Comparison of ENCODE assay signal across 8 cellular contexts in the genomic region with DNA sequence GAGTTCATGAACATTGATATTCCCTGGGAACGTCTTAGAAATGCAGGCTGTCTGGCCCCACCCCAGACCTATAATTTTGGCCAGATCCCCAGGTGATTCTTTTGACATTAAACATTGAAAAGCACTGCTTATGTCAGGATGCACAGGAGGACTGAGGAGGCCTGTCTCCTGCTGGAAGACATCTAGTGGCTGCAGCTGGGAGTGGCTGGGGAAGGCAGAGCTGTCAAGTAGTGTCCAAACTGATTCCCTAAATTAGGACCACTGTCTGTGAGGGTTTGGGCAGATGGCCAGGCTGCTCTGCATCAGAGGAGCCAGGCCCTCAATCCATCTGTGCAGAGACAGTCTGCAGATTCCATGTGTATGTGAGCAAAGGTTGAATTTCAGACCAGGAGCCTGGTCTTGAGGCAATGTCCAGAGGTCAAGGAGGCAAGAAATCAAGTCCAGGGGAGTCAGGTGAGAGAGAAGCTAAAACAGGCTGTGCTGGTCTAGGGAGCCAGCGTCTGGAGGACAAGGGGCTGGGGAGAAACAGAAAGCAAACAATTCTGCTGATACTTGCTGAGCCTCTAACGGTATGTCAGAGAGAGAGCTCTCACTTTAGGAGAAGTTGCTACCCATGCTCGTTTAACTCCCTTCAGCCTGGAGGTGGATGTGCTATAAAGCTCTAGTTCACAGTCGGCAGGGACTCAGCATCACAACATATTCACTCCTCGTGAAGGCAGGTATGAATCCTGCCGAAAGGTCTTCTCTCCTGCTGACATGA. TPM values are rescaled to one million over a fixed set of nuclear protein-coding genes. Genes with fewer than 3 reads are reported as not detected.
DNase-seq lines count a peak whose midpoint lies in the region; ATAC-seq, FAIRE-seq and TF ChIP-seq lines count a peak whose summit lies in the region.

No MANE protein-coding gene starts in this region.

- FAIRE-seq in K562 (lab: Jason Lieb, UNC), result no peak
- FAIRE-seq in kidney (lab: Jason Lieb, UNC), result no peak

- no TSS peak for BruUV-seq in K562 (replicated peaks; lab: Mats Ljungman, UMichigan)

- H3K4me1 ChIP-seq in K562 (replicated peaks in 1 of 2; ENCODE audit: control insufficient read depth in 2 of 2, insufficient read depth in 2 of 2, low read length in 2 of 2) (no peaks in the 10 kb centered on the region), kidney (ENCODE audit: control insufficient read depth in 1 of 2, insufficient read depth in 1 of 2, low read depth in 1 of 2, low read length in 2 of 2) (peaks cover 13 to 16% of the 10 kb centered on the region in 2 donors), vagina (peaks cover 38% of the 10 kb centered on the region)

- WGBS in K562 (ENCODE audit: insufficient coverage, low coverage, missing lambda C conversion rate), result 1% methylated on average over 7 of the region's 7 CpGs

- H3K79me2 ChIP-seq in K562 (ENCODE audit: control insufficient read depth, insufficient read depth, low read length), result no peaks in the 10 kb centered on the region

- ATAC-seq in GM18511 (IDR thresholded peaks at IDR 0.05; ENCODE audit: unreplicated experiment) (peak; percentile 70), K562 (peak; percentile 90), GM21381 (IDR thresholded peaks at IDR 0.05; ENCODE audit: unreplicated experiment) (no peak)

- POLR2A ChIA-PET in K562 (lab: Yijun Ruan, JAX), result interaction anchor here (0.7 kb wide), 1 partner anchor 904 kb away, joined by 3 read pairs; no protein-coding TSS in a partner anchor

- no peak for TF ChIP-seq EP300 in K562 (IDR thresholded peaks at IDR 0.05; ENCODE audit: low read length)

- CTCF ChIA-PET in K562 (lab: Yijun Ruan, JAX; ENCODE audit: low intra/inter-chr PET ratio), result no interaction called here

- TF ChIP-seq CTCF in K562 (IDR thresholded peaks at IDR 0.05 in 2 of 3, conservative IDR thresholded peaks at IDR 0.05 in 1 of 3; ENCODE audit: insufficient read depth in 2 of 3, low read depth in 1 of 3, low read length in 3 of 3), result peak; percentile 31 to 48 (median 43); a peak in 4 of 6 replicates
- TF ChIP-seq CTCF in kidney (IDR thresholded peaks at IDR 0.05; ENCODE audit: borderline replicate concordance, extremely low read depth, insufficient read depth), result peak; percentile 34
- peak in 1 of 3 experiments; percentile 41 for TF ChIP-seq CTCF in vagina (IDR thresholded peaks at IDR 0.05)

- H4K20me1 ChIP-seq in K562 (replicated peaks; ENCODE audit: control insufficient read depth, insufficient read depth, low read length), result no peaks in the 10 kb centered on the region

- H3K27ac ChIP-seq in K562 (ENCODE audit: extremely low read depth, low read depth, low read length) (no peak overlapping the region), kidney (ENCODE audit: low read depth in 2 of 2, low read length in 2 of 2) (peak overlapping the region; percentile 26 to 45), vagina (peak overlapping the region; percentile 37)

- no peak overlapping the region for H3K4me2 ChIP-seq in K562 (ENCODE audit: insufficient read depth, low read length)

- H3K9me3 ChIP-seq in K562 (replicated peaks; ENCODE audit: control insufficient read depth, insufficient read depth, low read depth, low read length) (no peaks in the 10 kb centered on the region), kidney (ENCODE audit: control insufficient read depth in 1 of 2, low read length in 2 of 2) (no peaks in the 10 kb centered on the region), vagina (no peaks in the 10 kb centered on the region)

- H3K9ac ChIP-seq in K562 (ENCODE audit: insufficient read depth in 1 of 2, low read depth in 2 of 2, low read length in 2 of 2), result no peak overlapping the region
- no peak overlapping the region for H3K9ac ChIP-seq in kidney (ENCODE audit: low read length in 2 of 2)

- H3K27me3 ChIP-seq in K562 (ENCODE audit: control insufficient read depth in 2 of 2, insufficient read depth in 2 of 2, low read length in 2 of 2) (peaks cover 14 to 21% of the 10 kb centered on the region in 2 experiments), vagina (no peaks in the 10 kb centered on the region)

- DNase-seq in Ammon's horn (ENCODE audit: low spot score) (peak; percentile 60), NCI-H2171 (lab: John Stamatoyannopoulos, UW) (peak; percentile 28), K562 (ENCODE audit: extremely low read depth in 1 of 4, low spot score in 3 of 4) (peak in 2 of 4 experiments; percentile 26 to 35), kidney (peak; percentile 79), vagina (ENCODE audit: extremely low spot score in 2 of 2) (no peak), NCI-H2029 treated with DMSO at 0.1 percent for 48 hours (lab: John Stamatoyannopoulos, UW) (no peak)

- no peaks in the 10 kb centered on the region for H3K9me1 ChIP-seq in K562 (ENCODE audit: control insufficient read depth, insufficient read depth, low read length)

- TF ChIP-seq POLR2A in K562 (conservative IDR thresholded peaks at IDR 0.05) (no peak), vagina (IDR thresholded peaks at IDR 0.05) (no peak)

- in situ Hi-C loops in K562 (cut with MboI), result no loop called here

- H3K4me3 ChIP-seq in K562, result no peak overlapping the region
- H3K4me3 ChIP-seq in kidney (ENCODE audit: low read length in 2 of 2), result peak overlapping the region; percentile 21 to 36
- no peak overlapping the region for H3K4me3 ChIP-seq in vagina

- peak; percentile 23 to 53 for TF ChIP-seq RAD21 in K562 (CRISPR knock-in tag; conservative IDR thresholded peaks at IDR 0.05 in 1 of 2, IDR thresholded peaks at IDR 0.05 in 1 of 2)

- H3K36me3 ChIP-seq in K562 (ENCODE audit: control insufficient read depth, insufficient read depth, low read length) (no peaks in the 10 kb centered on the region), kidney (ENCODE audit: control insufficient read depth in 1 of 2, insufficient read depth in 2 of 2, low read length in 2 of 2) (no peaks in the 10 kb centered on the region), vagina (no peaks in the 10 kb centered on the region)

- intact Hi-C loops in K562 (cut with micrococcal nuclease) (loop anchor here (10.0 kb wide), 1 partner anchor 231 kb away; no protein-coding TSS in a partner anchor), kidney (cut with DNase I) (no loop called here), vagina (cut with DNase I) (no loop called here)

- no peak overlapping the region for H2AFZ ChIP-seq in K562 (ENCODE audit: low read depth, low read length)

TF ChIP-seq in K562, 482 proteins besides CTCF, POLR2A, EP300 and RAD21:
- TF ChIP-seq HNRNPL (IDR thresholded peaks at IDR 0.05; ENCODE audit: low read depth, low read length) (no peak), SMC3 (conservative IDR thresholded peaks at IDR 0.05; ENCODE audit: insufficient read depth, low read depth, low read length) (peak; percentile 47; the same call in 1 of the 2 replicates)

RNA-seq across cellular contexts. Expression of a gene that starts 15.3 kb away (rescaled TPM):
- 0.37 and 0.46 TPM in 2 replicates for total RNA-seq in K562 (2011; cell fraction: chromatin; rRNA removed; ENCODE audit: low replicate concordance)
- total RNA-seq in K562 (2011; cell fraction: nucleolus; rRNA removed), result 0.79 TPM in 1 of 2 replicates, not detected in the other
- total RNA-seq in K562 (2011; cell fraction: nucleoplasm; rRNA removed), result 0.66 and 1.2 TPM in 2 replicates
- 0.05 and 0.33 TPM in 2 replicates for total RNA-seq in K562 (2014; rRNA removed)
- total RNA-seq in K562 (2014; rRNA removed; fragmentation: Illumina TruSeq; extraction: Trizol), result 0.26 and 0.55 TPM in 2 replicates
- 0.30 and 0.43 TPM in 2 replicates for total RNA-seq in K562 (2015; rRNA removed; fragmentation: Illumina TruSeq; extraction: Trizol)
- total RNA-seq in K562 (2021), result 0.35 and 0.36 TPM in 2 replicates
- polyA plus RNA-seq in K562 (2011; rRNA removed), result 0.38 and 0.57 TPM in 2 replicates
- polyA plus RNA-seq in K562 (2011; cell fraction: cytosol; rRNA removed), result 0.04 TPM in 2 replicates
- 0.67 and 0.91 TPM in 2 replicates for polyA plus RNA-seq in K562 (2011; cell fraction: nucleus; rRNA removed)
- polyA plus RNA-seq in K562 (2012), result 0.30 and 0.36 TPM in 2 replicates
- 0.17 and 0.42 TPM in 2 replicates for polyA plus RNA-seq in K562 (2014; fragmentation: Illumina TruSeq; extraction: Trizol)
- under 1 TPM; 0.06 to 0.07 TPM for polyA plus RNA-seq in K562 (2014; fragmentation: Nextera tagmentation; extraction: Ambion mirVana)
- 0.13 and 0.19 TPM in 2 replicates for polyA plus RNA-seq in K562 (2014; rRNA removed)
- 0.42 and 0.60 TPM in 2 replicates for polyA minus RNA-seq in K562 (2011; rRNA and poly(A)+ RNA removed)
- polyA minus RNA-seq in K562 (2011; cell fraction: cytosol; rRNA and poly(A)+ RNA removed), result not detected in 2 replicates
- 0.40 and 1.1 TPM in 2 replicates for polyA minus RNA-seq in K562 (2011; cell fraction: nucleus; rRNA and poly(A)+ RNA removed)
- total RNA-seq in kidney, result 187 TPM
- 19.8 TPM for polyA plus RNA-seq in kidney (ENCODE audit: insufficient read depth, low read depth, low replicate concordance)
- 17.4 TPM for total RNA-seq in vagina

RNA-seq across cellular contexts. Expression of a gene that starts 28.9 kb away (rescaled TPM):
- not detected in 2 replicates for total RNA-seq in K562 (2011; cell fraction: chromatin; rRNA removed; ENCODE audit: low replicate concordance)
- total RNA-seq in K562 (2011; cell fraction: nucleolus; rRNA removed), result not detected in 2 replicates
- not detected in 2 replicates for total RNA-seq in K562 (2011; cell fraction: nucleoplasm; rRNA removed)
- not detected in 2 replicates for total RNA-seq in K562 (2014; rRNA removed)
- not detected in 2 replicates for total RNA-seq in K562 (2014; rRNA removed; fragmentation: Illumina TruSeq; extraction: Trizol)
- total RNA-seq in K562 (2015; rRNA removed; fragmentation: Illumina TruSeq; extraction: Trizol), result not detected in 2 replicates
- not detected in 2 replicates for total RNA-seq in K562 (2021)
- polyA plus RNA-seq in K562 (2011; rRNA removed), result not detected in 2 replicates
- polyA plus RNA-seq in K562 (2011; cell fraction: cytosol; rRNA removed), result not detected in 2 replicates
- not detected in 2 replicates for polyA plus RNA-seq in K562 (2011; cell fraction: nucleus; rRNA removed)
- polyA plus RNA-seq in K562 (2012), result not detected in 2 replicates
- not detected in 2 replicates for polyA plus RNA-seq in K562 (2014; fragmentation: Illumina TruSeq; extraction: Trizol)
- not detected for polyA plus RNA-seq in K562 (2014; fragmentation: Nextera tagmentation; extraction: Ambion mirVana)
- not detected in 2 replicates for polyA plus RNA-seq in K562 (2014; rRNA removed)
- not detected in 2 replicates for polyA minus RNA-seq in K562 (2011; rRNA and poly(A)+ RNA removed)
- not detected in 2 replicates for polyA minus RNA-seq in K562 (2011; cell fraction: cytosol; rRNA and poly(A)+ RNA removed)
- not detected in 2 replicates for polyA minus RNA-seq in K562 (2011; cell fraction: nucleus; rRNA and poly(A)+ RNA removed)
- total RNA-seq in kidney, result not detected
- polyA plus RNA-seq in kidney (ENCODE audit: insufficient read depth, low read depth, low replicate concordance), result not detected
- not detected for total RNA-seq in vagina

Comparison
In these comparisons a context has a peak if more than half of its experiments do, and no peak if none do; other contexts are left out.
1. DNase-seq: peak in Ammon's horn (single experiment), NCI-H2171 (single experiment) and kidney (single experiment); none in vagina (0 of 2) and NCI-H2029 treated with DMSO at 0.1 percent for 48 hours (single experiment).
2. H3K4me3 ChIP-seq: peak in kidney (2 of 2); none in K562 (single experiment) and vagina (0 of 2).